1 cellular context compared by ENCODE assay signal in the genomic region with DNA sequence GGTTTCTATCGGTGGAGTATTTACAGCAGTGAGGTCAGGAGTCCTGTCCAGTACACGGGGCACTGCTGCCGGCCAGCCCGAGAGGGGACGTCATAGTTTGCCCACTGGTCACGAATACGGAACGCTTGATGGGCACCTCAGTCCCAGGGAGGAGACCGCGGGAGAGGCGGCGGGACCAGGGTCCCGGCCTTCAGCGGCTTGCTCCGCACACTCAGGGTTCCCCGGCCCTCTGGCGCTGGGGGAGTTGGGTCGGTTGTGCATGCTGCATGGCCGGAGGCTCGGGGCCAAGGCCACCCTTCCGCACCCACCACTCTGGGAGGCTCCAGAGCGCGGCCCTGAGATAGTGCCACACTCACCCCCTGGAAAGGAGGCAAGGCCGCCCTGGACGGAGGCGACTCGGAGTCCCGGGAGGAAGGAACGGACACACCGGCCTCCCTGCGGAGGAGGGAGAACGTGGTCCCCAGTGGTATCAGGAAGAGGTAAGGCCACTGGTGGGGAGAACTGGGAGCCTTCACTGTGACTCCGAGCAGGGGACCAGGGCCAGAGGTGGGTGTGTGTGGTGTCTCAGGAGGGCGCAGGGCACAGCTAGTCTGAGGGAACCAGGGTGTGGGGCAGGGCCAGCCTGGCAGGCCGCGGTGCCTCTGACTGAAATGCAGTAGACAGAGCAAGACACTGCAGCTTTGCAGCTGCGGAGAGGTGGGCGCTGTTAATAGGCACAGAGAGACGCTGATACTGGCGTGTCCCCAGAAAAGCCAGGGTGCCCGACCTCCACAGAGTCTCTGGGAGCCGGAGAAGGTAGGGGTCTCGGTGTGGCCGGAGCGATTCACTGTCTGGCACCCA.
TF ChIP-seq lines count a peak whose summit lies in the region.

No MANE protein-coding gene starts in this region.

TF ChIP-seq in IMR-90, 13 proteins besides CTCF, POLR2A, EP300 and RAD21:
- TF ChIP-seq MAZ (IDR thresholded peaks at IDR 0.05; ENCODE audit: borderline replicate concordance, low read depth, low read length) (no peak), RCOR1 (IDR thresholded peaks at IDR 0.05; ENCODE audit: insufficient replicate concordance, low read length) (no peak), NFE2L2 (IDR thresholded peaks at IDR 0.05; ENCODE audit: low read depth, low read length) (no peak), FOS (IDR thresholded peaks at IDR 0.05; ENCODE audit: low read depth, low read length) (no peak), SMC3 (IDR thresholded peaks at IDR 0.05; ENCODE audit: low read depth, low read length) (no peak), CHD1 (IDR thresholded peaks at IDR 0.05; ENCODE audit: low read depth, low read length) (no peak), MAFK (IDR thresholded peaks at IDR 0.05; ENCODE audit: low read depth, low read length) (no peak), BHLHE40 (IDR thresholded peaks at IDR 0.05; ENCODE audit: low read depth, low read length) (no peak), CEBPB (IDR thresholded peaks at IDR 0.05; ENCODE audit: low read depth, low read length) (no peak), MXI1 (IDR thresholded peaks at IDR 0.05; ENCODE audit: borderline replicate concordance, low read depth, low read length) (no peak), RFX5 (IDR thresholded peaks at IDR 0.05; ENCODE audit: low read depth, low read length) (no peak)
- TF ChIP-seq, protein P1, sequence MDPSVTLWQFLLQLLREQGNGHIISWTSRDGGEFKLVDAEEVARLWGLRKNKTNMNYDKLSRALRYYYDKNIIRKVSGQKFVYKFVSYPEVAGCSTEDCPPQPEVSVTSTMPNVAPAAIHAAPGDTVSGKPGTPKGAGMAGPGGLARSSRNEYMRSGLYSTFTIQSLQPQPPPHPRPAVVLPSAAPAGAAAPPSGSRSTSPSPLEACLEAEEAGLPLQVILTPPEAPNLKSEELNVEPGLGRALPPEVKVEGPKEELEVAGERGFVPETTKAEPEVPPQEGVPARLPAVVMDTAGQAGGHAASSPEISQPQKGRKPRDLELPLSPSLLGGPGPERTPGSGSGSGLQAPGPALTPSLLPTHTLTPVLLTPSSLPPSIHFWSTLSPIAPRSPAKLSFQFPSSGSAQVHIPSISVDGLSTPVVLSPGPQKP (IDR thresholded peaks at IDR 0.05; ENCODE audit: borderline replicate concordance, low read depth, low read length): no peak
- TF ChIP-seq, protein P2, sequence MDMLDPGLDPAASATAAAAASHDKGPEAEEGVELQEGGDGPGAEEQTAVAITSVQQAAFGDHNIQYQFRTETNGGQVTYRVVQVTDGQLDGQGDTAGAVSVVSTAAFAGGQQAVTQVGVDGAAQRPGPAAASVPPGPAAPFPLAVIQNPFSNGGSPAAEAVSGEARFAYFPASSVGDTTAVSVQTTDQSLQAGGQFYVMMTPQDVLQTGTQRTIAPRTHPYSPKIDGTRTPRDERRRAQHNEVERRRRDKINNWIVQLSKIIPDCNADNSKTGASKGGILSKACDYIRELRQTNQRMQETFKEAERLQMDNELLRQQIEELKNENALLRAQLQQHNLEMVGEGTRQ (IDR thresholded peaks at IDR 0.05; ENCODE audit: low read depth, low read length): no peak
